17 cellular contexts compared by ENCODE assay signal in genomic region chrX:49258749-49259124, GRCh38. TPM values are rescaled to one million over a fixed set of nuclear protein-coding genes. Genes with fewer than 3 reads are reported as not detected.
A peak's percentile ranks its signal among the peaks of the same experiment; 100 is the strongest.
DNase-seq lines count a peak whose midpoint lies in the region; ATAC-seq, FAIRE-seq and TF ChIP-seq lines count a peak whose summit lies in the region.
"Had no signal": no experiment of that assay in that cellular context is flagged by ENCODE, and none has a peak within 500 bp of the region (broad histone marks: within the 10 kb centered on the region; RNA-seq: fewer than 3 reads in every experiment).

No MANE protein-coding gene starts in this region.

- WGBS in right cardiac atrium = 91% methylated on average over 5 of the region's 5 CpGs

- TF ChIP-seq CTCF in kidney (IDR thresholded peaks at IDR 0.05; ENCODE audit: borderline replicate concordance, extremely low read depth, insufficient read depth) = no peak

- H3K9ac ChIP-seq in kidney (ENCODE audit: low read length in 2 of 2) = no peak overlapping the region

- no peak for ATAC-seq in stimulated activated naive CD8-positive, alpha-beta T cell treated with anti-CD3 and anti-CD28 coated beads, Interleukin-15, amount 100 ng/mL, for 72 hours
- ATAC-seq in stimulated activated naive CD8-positive, alpha-beta T cell treated with anti-CD3 and anti-CD28 coated beads, Interleukin-15, Interleukin-2, amounts not matched to agents 100 U/mL and 50 U/mL, for 24 hours = no peak
- ATAC-seq in right cardiac atrium = no peak
- ATAC-seq in HG03097 (IDR thresholded peaks at IDR 0.05; ENCODE audit: low FRiP score, unreplicated experiment) = no peak

- DNase-seq in T-helper 1 cell = no peak
- DNase-seq in stimulated activated naive CD8-positive, alpha-beta T cell treated with anti-CD3 and anti-CD28 coated beads, Interleukin-15, amount 100 ng/mL, for 72 hours = no peak
- no peak for DNase-seq in stimulated activated naive CD8-positive, alpha-beta T cell treated with anti-CD3 and anti-CD28 coated beads, Interleukin-15, Interleukin-2, amounts not matched to agents 100 U/mL and 50 U/mL, for 24 hours
- peak; percentile 26 for DNase-seq in kidney
- DNase-seq in right cardiac atrium = no peak
- no peak for DNase-seq in DMS53 treated with DMSO at 0.1 percent for 48 hours (lab: John Stamatoyannopoulos, UW; ENCODE audit: unreplicated experiment)
- DNase-seq: KG1, NCI-H1048, NCI-H1694, NCI-H446 treated with DMSO at 0.1 percent for 48 hours, NCI-H774 had no signal

- H3K4me3 Mint-ChIP-seq in T-helper 1 cell treated with Interleukin-12 subunit alpha and Interleukin-12 subunit beta and Interleukin-4 antibody, amounts not matched to agents 30 μg/mL and 1 μg/mL, for 36 hours = peak overlapping the region; percentile 9
- H3K4me3 Mint-ChIP-seq in stimulated activated naive CD8-positive, alpha-beta T cell treated with anti-CD3 and anti-CD28 coated beads, Interleukin-15, amount 100 ng/mL, for 72 hours = peak overlapping the region; percentile 23 to 32

- intact Hi-C loops in kidney (cut with DNase I) (no loop called here), right cardiac atrium (cut with DNase I) (no loop called here)

- H3K27ac Mint-ChIP-seq in T-helper 1 cell treated with Interleukin-12 subunit alpha and Interleukin-12 subunit beta and Interleukin-4 antibody, amounts not matched to agents 30 μg/mL and 1 μg/mL, for 36 hours = no peak overlapping the region
- H3K27ac Mint-ChIP-seq in stimulated activated naive CD8-positive, alpha-beta T cell treated with anti-CD3 and anti-CD28 coated beads, Interleukin-15, amount 100 ng/mL, for 72 hours = peak overlapping the region in 1 of 2 donors; percentile 73

- no peak for FAIRE-seq in kidney (lab: Jason Lieb, UNC)
- FAIRE-seq: H1 had no signal

- no peaks in the 10 kb centered on the region for H3K27me3 Mint-ChIP-seq in T-helper 1 cell treated with Interleukin-12 subunit alpha and Interleukin-12 subunit beta and Interleukin-4 antibody, amounts not matched to agents 30 μg/mL and 1 μg/mL, for 36 hours (ENCODE audit: low read depth)
- no peaks in the 10 kb centered on the region for H3K27me3 Mint-ChIP-seq in stimulated activated naive CD8-positive, alpha-beta T cell treated with anti-CD3 and anti-CD28 coated beads, Interleukin-15, amount 100 ng/mL, for 72 hours

- H3K4me1 Mint-ChIP-seq in T-helper 1 cell treated with Interleukin-12 subunit alpha and Interleukin-12 subunit beta and Interleukin-4 antibody, amounts not matched to agents 30 μg/mL and 1 μg/mL, for 36 hours (ENCODE audit: low read depth) = peaks cover 21% of the 10 kb centered on the region
- H3K4me1 Mint-ChIP-seq in stimulated activated naive CD8-positive, alpha-beta T cell treated with anti-CD3 and anti-CD28 coated beads, Interleukin-15, amount 100 ng/mL, for 72 hours = peaks cover 76% of the 10 kb centered on the region

- no peaks in the 10 kb centered on the region for H3K36me3 ChIP-seq in kidney (ENCODE audit: control insufficient read depth in 1 of 2, insufficient read depth in 2 of 2, low read length in 2 of 2)

- H3K36me3 Mint-ChIP-seq in T-helper 1 cell treated with Interleukin-12 subunit alpha and Interleukin-12 subunit beta and Interleukin-4 antibody, amounts not matched to agents 30 μg/mL and 1 μg/mL, for 36 hours (ENCODE audit: low read depth) = peaks cover 8% of the 10 kb centered on the region

- no peaks in the 10 kb centered on the region for H3K4me1 ChIP-seq in kidney (ENCODE audit: control insufficient read depth in 1 of 2, insufficient read depth in 1 of 2, low read depth in 1 of 2, low read length in 2 of 2)
- no peaks in the 10 kb centered on the region for H3K4me1 ChIP-seq in right cardiac atrium (ENCODE audit: control insufficient read depth, insufficient read depth, low read length)

- H3K27ac ChIP-seq in kidney (ENCODE audit: low read depth in 2 of 2, low read length in 2 of 2) (no peak overlapping the region), right cardiac atrium (ENCODE audit: low read length) (no peak overlapping the region)
- H3K27ac ChIP-seq: 22Rv1 had no signal

- H3K4me3 ChIP-seq in kidney (ENCODE audit: low read length in 2 of 2) = no peak overlapping the region
- no peak overlapping the region for H3K4me3 ChIP-seq in right cardiac atrium (ENCODE audit: low read length)

- no peaks in the 10 kb centered on the region for H3K9me3 ChIP-seq in kidney (ENCODE audit: control insufficient read depth in 1 of 2, low read length in 2 of 2)
- no peaks in the 10 kb centered on the region for H3K9me3 ChIP-seq in right cardiac atrium (ENCODE audit: control insufficient read depth, low read length)

- no peaks in the 10 kb centered on the region for H3K9me3 Mint-ChIP-seq in T-helper 1 cell treated with Interleukin-12 subunit alpha and Interleukin-12 subunit beta and Interleukin-4 antibody, amounts not matched to agents 30 μg/mL and 1 μg/mL, for 36 hours
- no peaks in the 10 kb centered on the region for H3K9me3 Mint-ChIP-seq in stimulated activated naive CD8-positive, alpha-beta T cell treated with anti-CD3 and anti-CD28 coated beads, Interleukin-15, amount 100 ng/mL, for 72 hours

- H3K27me3 ChIP-seq in right cardiac atrium (ENCODE audit: control insufficient read depth, insufficient read depth) = no peaks in the 10 kb centered on the region

RNA-seq across cellular contexts. Expression of gene FOXP3, which starts 5.8 kb away (rescaled TPM):
- total RNA-seq in kidney (2.0 TPM), right cardiac atrium (under 1 TPM in 2 of 4 donors, not detected in 2; 0.09 to 0.28 TPM)
- polyA plus RNA-seq in kidney (ENCODE audit: insufficient read depth, low read depth, low replicate concordance) (0.45 TPM), right cardiac atrium (0.05 TPM)

RNA-seq across cellular contexts. Expression of gene PPP1R3F, which starts 10.9 kb away (rescaled TPM):
- total RNA-seq in kidney (4.5 TPM), right cardiac atrium (10 to 100 TPM; 23.8 to 29.3 (median 25.5) TPM)
- polyA plus RNA-seq in kidney (ENCODE audit: insufficient read depth, low read depth, low replicate concordance) (5.1 TPM), right cardiac atrium (23.5 TPM)

RNA-seq across cellular contexts. Expression of gene CCDC22, which starts 23.5 kb away (rescaled TPM):
- 18.5 TPM for total RNA-seq in kidney
- polyA plus RNA-seq in kidney (ENCODE audit: insufficient read depth, low read depth, low replicate concordance) = 13.4 TPM
- 10 to 100 TPM in 3 of 4 donors, 1 to 10 TPM in 1; 9.2 to 13.7 (median 12.2) TPM for total RNA-seq in right cardiac atrium
- polyA plus RNA-seq in right cardiac atrium = 8.5 TPM

RNA-seq across cellular contexts. Expression of gene CACNA1F, which starts 25.6 kb away (rescaled TPM):
- total RNA-seq in kidney = 0.25 TPM
- 0.15 TPM for polyA plus RNA-seq in kidney (ENCODE audit: insufficient read depth, low read depth, low replicate concordance)
- total RNA-seq in right cardiac atrium = under 1 TPM; 0.17 to 0.78 (median 0.19) TPM
- polyA plus RNA-seq in right cardiac atrium = 0.09 TPM
- total RNA-seq: M059J had no signal

RNA-seq across cellular contexts. Expression of gene GAGE10, which starts 44.7 kb away (rescaled TPM):
- total RNA-seq in kidney (not detected), right cardiac atrium (not detected)
- polyA plus RNA-seq in kidney (ENCODE audit: insufficient read depth, low read depth, low replicate concordance) (not detected), right cardiac atrium (not detected)
- total RNA-seq: H1, M059J had no signal
- polyA plus RNA-seq: BJ, H1 had no signal
